In genomic region chr19:10510301-10510802, GRCh38 we compare ENCODE assay signal across 8 cellular contexts. TPM values are rescaled to one million over a fixed set of nuclear protein-coding genes. Genes with fewer than 3 reads are reported as not detected.
DNase-seq lines count a peak whose midpoint lies in the region; ATAC-seq and TF ChIP-seq lines count a peak whose summit lies in the region.

No MANE protein-coding gene starts in this region.

- no peak overlapping the region for H3K9ac ChIP-seq in GM23248

- peak; percentile 24 for DNase-seq in A673 (ENCODE audit: low spot score)
- DNase-seq in GM23248 = peak; percentile 30
- peak; percentile 74 for DNase-seq in activated CD4-positive, alpha-beta T cell treated with anti-CD3 and anti-CD28 coated beads for 36 hours
- no peak for DNase-seq in dorsolateral prefrontal cortex
- peak; percentile 91 for DNase-seq in osteoblast (ENCODE audit: insufficient read length, low spot score, missing footprints)
- DNase-seq in NCI-H187 (lab: John Stamatoyannopoulos, UW) = no peak

- no peaks in the 10 kb centered on the region for H3K9me3 ChIP-seq in A673 (ENCODE audit: low read depth, low read length, poor library complexity, severe bottlenecking)
- H3K9me3 ChIP-seq in GM23248 (ENCODE audit: low read depth) = no peaks in the 10 kb centered on the region
- no peaks in the 10 kb centered on the region for H3K9me3 ChIP-seq in osteoblast (ENCODE audit: low read depth, low read length)

- no peaks in the 10 kb centered on the region for H3K36me3 Mint-ChIP-seq in activated CD4-positive, alpha-beta T cell treated with anti-CD3 and anti-CD28 coated beads for 36 hours (ENCODE audit: low read depth)

- TF ChIP-seq CTCF in A673 (conservative IDR thresholded peaks at IDR 0.05; ENCODE audit: low read depth, low read length) (peak; percentile 84), dorsolateral prefrontal cortex (IDR thresholded peaks at IDR 0.05 in 54 of 56, conservative IDR thresholded peaks at IDR 0.05 in 2 of 56; ENCODE audit: low read depth in 1 of 56, partially characterized antibody in 56 of 56) (peak; percentile 3 to 82 (median 65)), osteoblast (IDR thresholded peaks at IDR 0.05; ENCODE audit: extremely low read depth, low read depth, low read length) (peak; percentile 61)

- H3K4me3 ChIP-seq in A673 (ENCODE audit: low read depth, low read length, poor library complexity, severe bottlenecking) (no peak overlapping the region), GM23248 (no peak overlapping the region), dorsolateral prefrontal cortex (no peak overlapping the region), osteoblast (ENCODE audit: insufficient read depth, low read length) (no peak overlapping the region)

- H3K9me2 ChIP-seq in GM23248 (ENCODE audit: insufficient read depth) = no peaks in the 10 kb centered on the region

- CTCF ChIA-PET in A673 (lab: Charles Lee) = no interaction called here
- CTCF ChIA-PET in activated CD4-positive, alpha-beta T cell treated with anti-CD3 and anti-CD28 coated beads for 36 hours (lab: Charles Lee) = interaction anchor here (0.6 to 1.2 kb wide), 4 partner anchors 13 to 171 kb away, joined by 3 to 4 read pairs (median 3); no protein-coding TSS in a partner anchor

- H3K4me2 ChIP-seq in GM23248 (ENCODE audit: unreplicated experiment) = peak overlapping the region; percentile 14
- no peak overlapping the region for H3K4me2 ChIP-seq in osteoblast (ENCODE audit: insufficient read depth, low read length)

- H3K79me2 ChIP-seq in GM23248 (ENCODE audit: insufficient read depth) = no peaks in the 10 kb centered on the region
- H3K79me2 ChIP-seq in osteoblast (ENCODE audit: insufficient read depth, low read length) = no peaks in the 10 kb centered on the region

- no TSS peak for BruUV-seq in A673 (replicated peaks; lab: Mats Ljungman, UMichigan)

- H3K4me1 ChIP-seq in A673 (ENCODE audit: insufficient read depth, low read length, poor library complexity, severe bottlenecking) (no peaks in the 10 kb centered on the region), GM23248 (ENCODE audit: insufficient read depth) (no peaks in the 10 kb centered on the region), osteoblast (ENCODE audit: insufficient read depth, low read length) (no peaks in the 10 kb centered on the region)

- H4K20me1 ChIP-seq in GM23248 (ENCODE audit: insufficient read depth) = no peaks in the 10 kb centered on the region
- no peaks in the 10 kb centered on the region for H4K20me1 ChIP-seq in osteoblast (ENCODE audit: insufficient read depth, low read length)

- no peak overlapping the region for H3K27ac ChIP-seq in A673 (ENCODE audit: low read depth, low read length, poor library complexity, severe bottlenecking)
- no peak overlapping the region for H3K27ac ChIP-seq in GM23248
- H3K27ac ChIP-seq in dorsolateral prefrontal cortex = peak overlapping the region in 34 of 59 donors; percentile 9 to 80 (median 49)
- H3K27ac ChIP-seq in osteoblast (ENCODE audit: low read depth, low read length) = no peak overlapping the region

- H3K27me3 Mint-ChIP-seq in activated CD4-positive, alpha-beta T cell treated with anti-CD3 and anti-CD28 coated beads for 36 hours = peaks cover 20% of the 10 kb centered on the region

- H3K4me3 Mint-ChIP-seq in activated CD4-positive, alpha-beta T cell treated with anti-CD3 and anti-CD28 coated beads for 36 hours = no peak overlapping the region

- WGBS in GM23248 (ENCODE audit: low coverage in 1 of 2, low lambda C conversion rate in 2 of 2, missing lambda C conversion rate in 2 of 2), 2 experiments = 9 to 13% methylated on average over 14 of the region's 15 CpGs

- in situ Hi-C loops in GM23248 (cut with MboI) = no loop called here

- H3K27me3 ChIP-seq in A673 (replicated peaks; ENCODE audit: insufficient read depth, low read depth, low read length, poor library complexity) (peaks cover 30% of the 10 kb centered on the region), GM23248 (replicated peaks; ENCODE audit: insufficient read depth) (peaks cover 12% of the 10 kb centered on the region; the same call in 1 of the 2 replicates), dorsolateral prefrontal cortex (peaks cover 0 to 41% (median 25%) of the 10 kb centered on the region in 45 donors), osteoblast (ENCODE audit: insufficient read depth, low read length) (peaks cover 19% of the 10 kb centered on the region)

- H3F3A ChIP-seq in GM23248 (ENCODE audit: insufficient read depth) = 0 out of 2 replicates have a peak, but pooled peaks cover 3% of the 10 kb centered on the region

- H3K9me3 Mint-ChIP-seq in activated CD4-positive, alpha-beta T cell treated with anti-CD3 and anti-CD28 coated beads for 36 hours (ENCODE audit: low read depth) = no peaks in the 10 kb centered on the region

- H3K36me3 ChIP-seq in A673 (ENCODE audit: insufficient read depth, low read length, poor library complexity, severe bottlenecking) (no peaks in the 10 kb centered on the region), GM23248 (ENCODE audit: low read depth) (no peaks in the 10 kb centered on the region), osteoblast (ENCODE audit: insufficient read depth, low read length) (no peaks in the 10 kb centered on the region)

- H3K27ac Mint-ChIP-seq in activated CD4-positive, alpha-beta T cell treated with anti-CD3 and anti-CD28 coated beads for 36 hours = no peak overlapping the region

- no peak overlapping the region for H2AFZ ChIP-seq in GM23248
- no peak overlapping the region for H2AFZ ChIP-seq in osteoblast (ENCODE audit: low read length)

- intact Hi-C loops in A673 (cut with micrococcal nuclease; ENCODE audit: unreplicated experiment) = no loop called here
- intact Hi-C loops in activated CD4-positive, alpha-beta T cell treated with anti-CD3 and anti-CD28 coated beads for 36 hours (cut with DNase I, micrococcal nuclease) = loop anchor here in 1 of 2 experiments (2.0 to 10.0 kb wide), 2 partner anchors 32 to 216 kb away; partner anchors contain the start of gene ATG4D
- intact Hi-C loops in dorsolateral prefrontal cortex (cut with DNase I) = loop anchor here in 1 of 2 donors (5.0 kb wide), 1 partner anchor 37 kb away; no protein-coding TSS in a partner anchor

- POLR2A ChIA-PET in A673 (lab: Charles Lee; ENCODE audit: low non-redundant PET) = interaction anchor here (0.6 to 0.7 kb wide), 2 partner anchors 109 to 151 kb away, joined by 4 to 7 read pairs; no protein-coding TSS in a partner anchor
- POLR2A ChIA-PET in activated CD4-positive, alpha-beta T cell treated with anti-CD3 and anti-CD28 coated beads for 36 hours (lab: Charles Lee) = no interaction called here

- peaks cover 16% of the 10 kb centered on the region for H3K4me1 Mint-ChIP-seq in activated CD4-positive, alpha-beta T cell treated with anti-CD3 and anti-CD28 coated beads for 36 hours

- ATAC-seq in activated CD4-positive, alpha-beta T cell treated with anti-CD3 and anti-CD28 coated beads for 36 hours = no peak
- ATAC-seq in GM21723 (IDR thresholded peaks at IDR 0.05; ENCODE audit: unreplicated experiment) (no peak), GM18870 (IDR thresholded peaks at IDR 0.05; ENCODE audit: unreplicated experiment) (no peak)

RNA-seq across cellular contexts. Expression of gene S1PR5, which starts 6.9 kb away (rescaled TPM):
- total RNA-seq in A673 (2021) (0.41 and 1.1 TPM in 2 replicates), dorsolateral prefrontal cortex (10 to 100 TPM in 96 of 120 experiments, 1 to 10 TPM in 24; 2.0 to 89.6 (median 17.6) TPM), osteoblast (0.29 and 0.36 TPM in 2 replicates)
- 1.8 and 3.3 TPM in 2 replicates for total RNA-seq in GM23248 (2014; rRNA removed; shearing (Covaris generic))
- 1.2 and 1.6 TPM in 2 replicates for polyA plus RNA-seq in GM23248 (2016; fragmentation: Nextera tagmentation; extraction: Ambion mirVana)
- total RNA-seq in activated CD4-positive, alpha-beta T cell treated with anti-CD3 and anti-CD28 coated beads for 36 hours = under 1 TPM; 0.07 to 0.11 TPM

RNA-seq across cellular contexts. Expression of gene KEAP1, which starts 7.2 kb away (rescaled TPM):
- total RNA-seq in A673 (2021) (112 TPM in 2 replicates), dorsolateral prefrontal cortex (100 to 1,000 TPM in 1 of 120 experiments, 10 to 100 TPM in 119; 43.6 to 103 (median 63.7) TPM), osteoblast (64.8 and 77.1 TPM in 2 replicates)
- 93.2 and 99.5 TPM in 2 replicates for total RNA-seq in GM23248 (2014; rRNA removed; shearing (Covaris generic))
- 74.4 and 81.5 TPM in 2 replicates for polyA plus RNA-seq in GM23248 (2016; fragmentation: Nextera tagmentation; extraction: Ambion mirVana)
- 10 to 100 TPM; 38.7 to 58.7 TPM for total RNA-seq in activated CD4-positive, alpha-beta T cell treated with anti-CD3 and anti-CD28 coated beads for 36 hours

RNA-seq across cellular contexts. Expression of gene ATG4D, which starts 33.4 kb away (rescaled TPM):
- 52.1 and 57.1 TPM in 2 replicates for total RNA-seq in A673 (2021)
- total RNA-seq in GM23248 (2014; rRNA removed; shearing (Covaris generic)) = 12.4 and 18.0 TPM in 2 replicates
- polyA plus RNA-seq in GM23248 (2016; fragmentation: Nextera tagmentation; extraction: Ambion mirVana) = 6.2 and 6.3 TPM in 2 replicates
- 10 to 100 TPM; 18.9 to 19.3 TPM for total RNA-seq in activated CD4-positive, alpha-beta T cell treated with anti-CD3 and anti-CD28 coated beads for 36 hours
- total RNA-seq in dorsolateral prefrontal cortex = 10 to 100 TPM; 28.2 to 67.2 (median 38.9) TPM
- total RNA-seq in osteoblast = 11.6 and 12.7 TPM in 2 replicates

RNA-seq across cellular contexts. Expression of gene KRI1, which starts 55.5 kb away (rescaled TPM):
- 45.2 and 47.8 TPM in 2 replicates for total RNA-seq in A673 (2021)
- 10.5 and 11.3 TPM in 2 replicates for total RNA-seq in GM23248 (2014; rRNA removed; shearing (Covaris generic))
- 14.9 and 15.1 TPM in 2 replicates for polyA plus RNA-seq in GM23248 (2016; fragmentation: Nextera tagmentation; extraction: Ambion mirVana)
- 10 to 100 TPM; 62.5 to 67.1 TPM for total RNA-seq in activated CD4-positive, alpha-beta T cell treated with anti-CD3 and anti-CD28 coated beads for 36 hours
- total RNA-seq in dorsolateral prefrontal cortex = 10 to 100 TPM; 11.3 to 32.1 (median 19.2) TPM
- total RNA-seq in osteoblast = 5.4 and 5.9 TPM in 2 replicates

RNA-seq across cellular contexts. Expression of gene CDKN2D, which starts 58.4 kb away (rescaled TPM):
- total RNA-seq in A673 (2021) (12.7 and 14.6 TPM in 2 replicates), dorsolateral prefrontal cortex (10 to 100 TPM; 30.4 to 92.0 (median 65.1) TPM), osteoblast (4.0 and 5.3 TPM in 2 replicates)
- 7.8 and 8.5 TPM in 2 replicates for total RNA-seq in GM23248 (2014; rRNA removed; shearing (Covaris generic))
- polyA plus RNA-seq in GM23248 (2016; fragmentation: Nextera tagmentation; extraction: Ambion mirVana) = 10.7 and 11.7 TPM in 2 replicates
- 10 to 100 TPM; 39.2 to 50.3 TPM for total RNA-seq in activated CD4-positive, alpha-beta T cell treated with anti-CD3 and anti-CD28 coated beads for 36 hours

Comparison
In these comparisons a context has a peak if more than half of its experiments do, and no peak if none do; other contexts are left out.
1. DNase-seq: peak in A673 (single experiment), GM23248 (single experiment), activated CD4-positive, alpha-beta T cell treated with anti-CD3 and anti-CD28 coated beads for 36 hours (single experiment) and osteoblast (single experiment); none in dorsolateral prefrontal cortex (0 of 10) and NCI-H187 (0 of 2).
2. H3K27ac ChIP-seq: peak in dorsolateral prefrontal cortex (34 of 59); none in A673 (single experiment), GM23248 (single experiment) and osteoblast (single experiment).
3. Peak in every context shown above with its lines, with median percentiles within 50 percentile points of each other: CTCF ChIP-seq.